ENCODE assay signal across 19 cellular contexts in the genomic region with DNA sequence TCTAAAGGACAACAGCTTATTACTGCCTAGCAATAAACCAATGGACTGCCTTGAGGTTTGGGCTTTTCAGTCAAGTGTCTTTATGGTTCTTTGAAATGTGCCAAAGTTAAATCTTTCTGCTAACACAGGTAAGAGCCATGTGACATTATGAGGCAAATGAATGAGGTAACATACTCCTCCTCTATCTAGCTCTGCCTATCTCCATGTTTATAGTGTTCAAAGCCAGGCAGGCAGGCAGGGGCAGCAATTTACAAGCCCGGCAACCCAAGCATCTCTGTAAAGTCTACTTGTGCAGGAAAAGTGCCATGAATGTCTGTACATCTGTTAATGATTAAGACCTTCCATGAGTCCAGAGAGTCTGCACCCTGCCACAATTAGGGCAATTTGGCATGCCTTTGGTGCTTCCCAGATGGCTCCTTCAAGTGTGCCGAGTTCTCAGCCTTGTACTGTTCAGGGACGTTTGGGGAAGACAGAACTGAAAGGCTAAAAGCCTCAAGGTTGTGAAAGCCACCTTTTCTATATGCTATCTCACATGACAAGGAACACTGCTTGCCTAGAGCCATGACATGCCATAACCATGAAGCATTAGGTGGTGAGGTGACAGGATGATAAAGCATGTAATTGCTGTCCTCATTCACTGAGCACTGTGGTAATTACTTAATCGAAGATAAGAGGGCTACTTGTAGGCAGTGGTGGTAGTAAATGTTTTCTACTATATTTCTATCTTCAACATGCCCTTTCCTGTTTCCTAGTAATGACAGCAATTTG. TPM values are rescaled to one million over a fixed set of nuclear protein-coding genes. Genes with fewer than 3 reads are reported as not detected.
A peak's percentile ranks its signal among the peaks of the same experiment; 100 is the strongest.
DNase-seq lines count a peak whose midpoint lies in the region; ATAC-seq and TF ChIP-seq lines count a peak whose summit lies in the region.
"Had no signal": no experiment of that assay in that cellular context is flagged by ENCODE, and none has a peak within 500 bp of the region (broad histone marks: within the 10 kb centered on the region; RNA-seq: fewer than 3 reads in every experiment).

No MANE protein-coding gene starts in this region.

- H3K36me3 ChIP-seq in trophoblast cell (ENCODE audit: control insufficient read depth in 1 of 2, insufficient read depth in 2 of 2, low read length in 2 of 2): no peaks in the 10 kb centered on the region
- H3K36me3 ChIP-seq: thoracic aorta had no signal

- no peak overlapping the region for H2BK12ac ChIP-seq in trophoblast cell (ENCODE audit: low read length)

- no peak overlapping the region for H2BK5ac ChIP-seq in trophoblast cell (ENCODE audit: low read depth, low read length, poor library complexity)

- no peak overlapping the region for H3K23ac ChIP-seq in trophoblast cell (ENCODE audit: low read length)

- no peaks in the 10 kb centered on the region for H3K9me3 Mint-ChIP-seq in T-cell
- H3K9me3 Mint-ChIP-seq: CD4-positive, alpha-beta T cell had no signal

- no peak overlapping the region for H2BK120ac ChIP-seq in trophoblast cell (ENCODE audit: insufficient read depth, low read length, poor library complexity)

- no peak overlapping the region for H3K4me3 Mint-ChIP-seq in T-cell
- H3K4me3 Mint-ChIP-seq: activated CD8-positive, alpha-beta memory T cell treated with anti-CD3 and anti-CD28 coated beads, Interleukin-2, amount 10 ng/mL, durations not matched to agents 7 days and 5 days; CD4-positive, alpha-beta T cell; memory B cell; nephron progenitor cell had no signal

- DNase-seq in NCI-H1436 (lab: John Stamatoyannopoulos, UW) (peak; percentile 35), NCI-H1436 treated with DMSO at 0.1 percent for 48 hours (lab: John Stamatoyannopoulos, UW) (no peak), NCI-H2227 treated with DMSO at 0.1 percent for 48 hours (lab: John Stamatoyannopoulos, UW) (peak; percentile 48), fibroblast of the conjunctiva (ENCODE audit: low read depth) (peak; percentile 17), trophoblast cell (peak; percentile 76 to 90), lower leg skin (ENCODE audit: low spot score in 2 of 2) (no peak), T-cell (no peak)
- DNase-seq: activated CD8-positive, alpha-beta memory T cell treated with anti-CD3 and anti-CD28 coated beads, Interleukin-2, amount 10 ng/mL, durations not matched to agents 7 days and 5 days; activated naive CD4-positive, alpha-beta T cell treated with Interleukin-2 at 50 U/mL for 16 hours; CD4-positive, alpha-beta T cell; NCI-H1694 treated with DMSO at 0.1 percent for 48 hours; nephron progenitor cell; stimulated activated CD4-positive, alpha-beta T cell treated with anti-CD3 and anti-CD28 coated beads, Interleukin-2, amount 100 ng/mL, for 48 hours; T-helper 2 cell had no signal

- H4K8ac ChIP-seq in trophoblast cell (ENCODE audit: low read depth, low read length): no peak overlapping the region

- ATAC-seq in HG03521 (IDR thresholded peaks at IDR 0.05; ENCODE audit: unreplicated experiment): no peak
- no peak for ATAC-seq in T-cell (replicated peaks in 1 of 4)
- ATAC-seq: activated CD8-positive, alpha-beta memory T cell treated with anti-CD3 and anti-CD28 coated beads, Interleukin-2, amount 10 ng/mL, durations not matched to agents 7 days and 5 days; esophagus mucosa; sciatic nerve had no signal

- H4K91ac ChIP-seq in trophoblast cell (ENCODE audit: low read depth, low read length): no peak overlapping the region

- TF ChIP-seq POLR2A in lower leg skin (IDR thresholded peaks at IDR 0.05): no peak

- no peak overlapping the region for H3K4me2 ChIP-seq in trophoblast cell (ENCODE audit: low read length)

- H2AK5ac ChIP-seq in trophoblast cell (ENCODE audit: low read length): no peak overlapping the region

- no CpG with 5 or more reads among the region's 4 CpGs for WGBS in trophoblast cell (ENCODE audit: extremely low coverage, insufficient coverage, insufficient read length)
- 20 to 43% methylated on average over 4 of the region's 4 CpGs for WGBS in lower leg skin, 2 donors

- POLR2A ChIA-PET in T-cell (lab: Charles Lee): no interaction called here

- no peak overlapping the region for H3K14ac ChIP-seq in trophoblast cell (ENCODE audit: low read length)

- no peaks in the 10 kb centered on the region for H3K27me3 ChIP-seq in trophoblast cell (ENCODE audit: insufficient read depth, low read length)

- no peak overlapping the region for H3K27ac Mint-ChIP-seq in T-cell
- H3K27ac Mint-ChIP-seq: activated CD8-positive, alpha-beta memory T cell treated with anti-CD3 and anti-CD28 coated beads, Interleukin-2, amount 10 ng/mL, durations not matched to agents 7 days and 5 days; CD4-positive, alpha-beta T cell; memory B cell; nephron progenitor cell had no signal

- H3K4me1 ChIP-seq in trophoblast cell (ENCODE audit: control insufficient read depth in 1 of 2, insufficient read depth in 2 of 2, low read length in 2 of 2): no peaks in the 10 kb centered on the region

- no peak overlapping the region for H4K12ac ChIP-seq in trophoblast cell (ENCODE audit: low read depth, low read length)

- intact Hi-C loops in lower leg skin (cut with DNase I; ENCODE audit: low total_unique reads): no loop called here

- no peak overlapping the region for H3K9ac ChIP-seq in trophoblast cell (ENCODE audit: low read length)

- CTCF ChIA-PET in T-cell (lab: Charles Lee): no interaction called here

- H3K18ac ChIP-seq in trophoblast cell (ENCODE audit: low read length): no peak overlapping the region

- no peak overlapping the region for H2AFZ ChIP-seq in trophoblast cell (ENCODE audit: insufficient read depth, low read length, poor library complexity)

- H3K79me1 ChIP-seq in trophoblast cell (ENCODE audit: low read length): no peaks in the 10 kb centered on the region

- TF ChIP-seq CTCF in lower leg skin (IDR thresholded peaks at IDR 0.05): no peak

- H3K4me3 ChIP-seq in trophoblast cell (ENCODE audit: low read depth, low read length) (no peak overlapping the region), lower leg skin (ENCODE audit: low read depth, poor library complexity, severe bottlenecking) (no peak overlapping the region)
- H3K4me3 ChIP-seq: thoracic aorta had no signal

- H3K9me3 ChIP-seq in trophoblast cell (ENCODE audit: insufficient read depth, low read depth, low read length): peaks cover 3% of the 10 kb centered on the region
- H3K9me3 ChIP-seq: thoracic aorta had no signal

- no peaks in the 10 kb centered on the region for H3K79me2 ChIP-seq in trophoblast cell (ENCODE audit: control insufficient read depth, insufficient read depth, low read length, poor library complexity)

- peaks cover 0 to 2% of the 10 kb centered on the region in 2 donors for H3K27me3 Mint-ChIP-seq in T-cell
- H3K27me3 Mint-ChIP-seq: activated CD8-positive, alpha-beta memory T cell treated with anti-CD3 and anti-CD28 coated beads, Interleukin-2, amount 10 ng/mL, durations not matched to agents 7 days and 5 days; CD4-positive, alpha-beta T cell had no signal

- no peak overlapping the region for H3K4ac ChIP-seq in trophoblast cell (ENCODE audit: low read depth, low read length)

- no peaks in the 10 kb centered on the region for H3K4me1 Mint-ChIP-seq in T-cell
- H3K4me1 Mint-ChIP-seq: activated CD8-positive, alpha-beta memory T cell treated with anti-CD3 and anti-CD28 coated beads, Interleukin-2, amount 10 ng/mL, durations not matched to agents 7 days and 5 days; memory B cell had no signal

- no peak overlapping the region for H3K27ac ChIP-seq in trophoblast cell (ENCODE audit: low read depth, low read length)
- H3K27ac ChIP-seq: thoracic aorta had no signal

- H3K36me3 Mint-ChIP-seq in T-cell: peaks cover 28% of the 10 kb centered on the region
- H3K36me3 Mint-ChIP-seq: activated CD8-positive, alpha-beta memory T cell treated with anti-CD3 and anti-CD28 coated beads, Interleukin-2, amount 10 ng/mL, durations not matched to agents 7 days and 5 days had no signal

RNA-seq across cellular contexts. Expression of a gene that starts 41.4 kb away (rescaled TPM):
- 46.3 and 46.5 TPM in 2 replicates for polyA plus RNA-seq in trophoblast cell (2013)
- total RNA-seq in lower leg skin (10 to 100 TPM; 17.1 to 33.2 (median 23.9) TPM), T-cell (10 to 100 TPM; 39.7 to 70.0 (median 53.3) TPM)

Comparison
In these comparisons a context has a peak if more than half of its experiments do, and no peak if none do; other contexts are left out.
1. DNase-seq: peak in NCI-H1436 (single experiment), NCI-H2227 treated with DMSO at 0.1 percent for 48 hours (single experiment), fibroblast of the conjunctiva (single experiment) and trophoblast cell (2 of 2); none in NCI-H1436 treated with DMSO at 0.1 percent for 48 hours (single experiment), lower leg skin (0 of 2) and T-cell (0 of 34).